Comparison of ENCODE assay signal across 9 cellular contexts in the genomic region with DNA sequence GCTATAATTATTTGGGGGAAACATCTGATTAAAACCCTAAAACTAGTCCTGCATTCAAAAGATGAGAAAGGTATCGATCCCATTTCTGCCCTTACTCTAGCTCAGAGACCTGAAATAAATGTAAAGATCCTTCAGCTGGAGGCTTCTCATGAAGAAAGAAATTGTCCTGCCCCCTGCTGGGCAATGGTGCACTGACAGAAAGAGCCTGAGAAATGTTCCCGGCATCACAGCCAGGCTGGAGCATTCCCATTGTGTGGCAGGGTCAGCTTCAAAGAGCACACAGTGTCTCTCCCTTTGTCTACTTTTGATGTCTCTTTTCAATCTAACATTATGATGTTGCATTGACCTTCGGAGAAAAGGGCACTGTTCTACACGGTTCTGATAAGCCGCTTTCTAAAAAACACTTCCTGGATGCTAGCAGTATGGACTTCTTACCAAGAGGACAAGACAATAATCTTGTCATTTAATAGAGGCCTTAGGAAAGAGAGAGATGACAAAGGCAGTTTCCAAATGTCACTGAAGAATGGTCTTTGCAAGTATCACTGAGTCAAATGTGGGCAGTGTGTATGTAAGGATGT.
DNase-seq lines count a peak whose midpoint lies in the region; ATAC-seq lines count a peak whose summit lies in the region.
"Had no signal": no experiment of that assay in that cellular context is flagged by ENCODE, and none has a peak within 500 bp of the region (broad histone marks: within the 10 kb centered on the region; RNA-seq: fewer than 3 reads in every experiment).

No MANE protein-coding gene starts in this region.

- no peaks in the 10 kb centered on the region for H3K36me3 ChIP-seq in neuronal stem cell (replicated peaks in 1 of 2; ENCODE audit: control insufficient read depth in 2 of 2, insufficient read depth in 2 of 2, low read length in 2 of 2)

- no peak overlapping the region for H3K4me2 ChIP-seq in neuronal stem cell (ENCODE audit: insufficient read depth, low read length, poor library complexity, severe bottlenecking)

- no peak overlapping the region for H2BK120ac ChIP-seq in neuronal stem cell (ENCODE audit: low read depth, low read length)

- no peaks in the 10 kb centered on the region for H3K27me3 ChIP-seq in neuronal stem cell (ENCODE audit: control insufficient read depth in 3 of 3, insufficient read depth in 3 of 3, low read depth in 1 of 3, low read length in 3 of 3)

- H3K9ac ChIP-seq in neuronal stem cell (ENCODE audit: low read depth, low read length, poor library complexity), result no peak overlapping the region

- no peak overlapping the region for H2BK5ac ChIP-seq in neuronal stem cell (ENCODE audit: low read length)

- WGBS in neuronal stem cell (ENCODE audit: extremely low coverage in 2 of 2, insufficient read length in 2 of 2, insufficient replicate concordance in 1 of 2), 2 donors, result no CpG with 5 or more reads among the region's 5 CpGs

- no peak overlapping the region for H2BK15ac ChIP-seq in neuronal stem cell (ENCODE audit: low read length)

- DNase-seq in D341Med (ENCODE audit: low spot score) (peak; percentile 71), RPMI7951 (ENCODE audit: low read depth) (peak; percentile 39), fibroblast of peridontal ligament (ENCODE audit: extremely low read depth) (peak; percentile 48), neuronal stem cell (ENCODE audit: low spot score) (peak; percentile 71), mesenteric fat pad (ENCODE audit: low spot score) (no peak)

- no peaks in the 10 kb centered on the region for H3K79me1 ChIP-seq in neuronal stem cell (ENCODE audit: low read depth, low read length)

- ATAC-seq in GM21529 (IDR thresholded peaks at IDR 0.05; ENCODE audit: unreplicated experiment) (peak; percentile 64), HG02571 (IDR thresholded peaks at IDR 0.05; ENCODE audit: unreplicated experiment) (no peak), HG02678 (IDR thresholded peaks at IDR 0.05; ENCODE audit: unreplicated experiment) (no peak)

- no peak overlapping the region for H3K4ac ChIP-seq in neuronal stem cell (ENCODE audit: low read length)

- H2AFZ ChIP-seq in neuronal stem cell (ENCODE audit: low read length), result no peak overlapping the region

- peaks cover 11 to 13% of the 10 kb centered on the region in 2 donors for H3K4me1 ChIP-seq in neuronal stem cell (ENCODE audit: control insufficient read depth in 2 of 2, insufficient read depth in 1 of 2, low read depth in 1 of 2, low read length in 2 of 2)

- H4K8ac ChIP-seq in neuronal stem cell (ENCODE audit: low read depth, low read length), result no peak overlapping the region

- H2BK12ac ChIP-seq in neuronal stem cell (ENCODE audit: low read length), result no peak overlapping the region

- no peak overlapping the region for H3K4me3 ChIP-seq in neuronal stem cell (ENCODE audit: low read length in 2 of 2)
- H3K4me3 ChIP-seq: SK-N-MC had no signal

- H3K18ac ChIP-seq in neuronal stem cell (ENCODE audit: low read length), result no peak overlapping the region

- H3K27ac ChIP-seq in neuronal stem cell (replicated peaks; ENCODE audit: low read length), result no peak overlapping the region
- H3K27ac ChIP-seq: SK-N-MC had no signal

- no peak overlapping the region for H3K14ac ChIP-seq in neuronal stem cell (ENCODE audit: low read length)

- H2AK5ac ChIP-seq in neuronal stem cell (ENCODE audit: low read depth, low read length), result no peak overlapping the region

- peaks cover 0 to 14% of the 10 kb centered on the region in 2 donors for H3K9me3 ChIP-seq in neuronal stem cell (replicated peaks in 1 of 2; ENCODE audit: control insufficient read depth in 2 of 2, insufficient read depth in 1 of 2, low read depth in 1 of 2, low read length in 2 of 2)

- H3K23ac ChIP-seq in neuronal stem cell (ENCODE audit: low read depth, low read length, poor library complexity), result no peak overlapping the region

- H4K91ac ChIP-seq in neuronal stem cell (ENCODE audit: low read depth, low read length, poor library complexity), result no peak overlapping the region
